ENCODE assay signal across 12 cellular contexts in the genomic region with DNA sequence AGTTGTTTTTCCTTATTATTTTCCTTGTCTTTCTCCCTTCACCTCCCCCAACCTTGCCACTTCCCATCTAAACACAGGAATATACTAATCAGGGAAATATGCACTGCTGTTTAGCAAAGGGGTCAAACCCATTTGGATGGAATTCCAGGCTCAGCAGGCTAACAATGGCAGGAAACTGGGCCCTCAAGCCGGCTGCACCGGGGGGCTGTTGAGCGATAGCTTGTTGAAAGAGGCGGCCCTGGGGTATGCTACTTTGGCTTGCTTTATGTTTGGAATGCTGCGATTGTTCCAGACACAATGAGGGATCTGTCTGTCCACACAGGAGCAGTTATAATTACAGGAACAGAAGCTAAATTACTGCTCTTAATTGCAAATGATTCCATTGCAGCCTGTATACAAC.
DNase-seq lines count a peak whose midpoint lies in the region; ATAC-seq, FAIRE-seq and TF ChIP-seq lines count a peak whose summit lies in the region.
"Had no signal": no experiment of that assay in that cellular context is flagged by ENCODE, and none has a peak within 500 bp of the region (broad histone marks: within the 10 kb centered on the region; RNA-seq: fewer than 3 reads in every experiment).

No MANE protein-coding gene starts in this region.

- H3K27ac ChIP-seq in liver (ENCODE audit: low read depth in 1 of 2, low read length in 2 of 2) (peak overlapping the region in 1 of 2 donors; percentile 37), HepG2 (ENCODE audit: extremely low read length, insufficient read depth, low read length) (no peak overlapping the region)

- H3K9ac ChIP-seq in liver (ENCODE audit: low read depth in 1 of 2, low read length in 2 of 2), result no peak overlapping the region
- H3K9ac ChIP-seq in HepG2 (ENCODE audit: insufficient read depth, low read depth, low read length), result no peak overlapping the region

- H3K36me3 ChIP-seq in liver (ENCODE audit: control insufficient read depth in 4 of 4, insufficient read depth in 3 of 4, low read depth in 1 of 4, low read length in 3 of 4), result no peaks in the 10 kb centered on the region
- no peaks in the 10 kb centered on the region for H3K36me3 ChIP-seq in HepG2 (replicated peaks in 1 of 2; ENCODE audit: control insufficient read depth in 1 of 2, insufficient read depth in 2 of 2, low read length in 2 of 2)

- DNase-seq in HepG2 (ENCODE audit: low spot score) (no peak), cerebellar cortex (ENCODE audit: low spot score) (peak; percentile 30), iPS-NIHi7 (ENCODE audit: extremely low spot score) (peak; percentile 77), GM12891 (ENCODE audit: insufficient read length, low spot score) (no peak), mucosa of gallbladder (ENCODE audit: low spot score) (no peak), nephron progenitor cell (no peak)
- DNase-seq: effector CD8-positive, alpha-beta T cell; natural killer cell had no signal

- H3K9me3 ChIP-seq in liver (ENCODE audit: control insufficient read depth in 4 of 4, low read length in 3 of 4), result no peaks in the 10 kb centered on the region
- H3K9me3 ChIP-seq in HepG2 (ENCODE audit: low read length), result no peaks in the 10 kb centered on the region

- no peak overlapping the region for H3K4me2 ChIP-seq in HepG2 (ENCODE audit: low read depth, low read length)

- TF ChIP-seq RAD21 in liver (IDR thresholded peaks at IDR 0.05) (peak in 1 of 2 donors; percentile 9), HepG2 (CRISPR knock-in tag; IDR thresholded peaks at IDR 0.05) (no peak)

- no peaks in the 10 kb centered on the region for H4K20me1 ChIP-seq in HepG2 (ENCODE audit: insufficient read depth, low read length)

- TF ChIP-seq CTCF in liver (IDR thresholded peaks at IDR 0.05; ENCODE audit: low read depth, low read length, missing input control) (no peak), HepG2 (CRISPR knock-in tag; IDR thresholded peaks at IDR 0.05) (no peak), nephron progenitor cell (IDR thresholded peaks at IDR 0.05) (no peak)

- H3K79me2 ChIP-seq in HepG2 (ENCODE audit: insufficient read depth, low read length), result no peaks in the 10 kb centered on the region

- H3K9me3 Mint-ChIP-seq in nephron progenitor cell, result peaks cover 30% of the 10 kb centered on the region
- H3K9me3 Mint-ChIP-seq: natural killer cell had no signal

- no peak overlapping the region for H3K27ac Mint-ChIP-seq in nephron progenitor cell
- H3K27ac Mint-ChIP-seq: B cell, natural killer cell had no signal

- CTCF ChIA-PET in HepG2 (lab: Yijun Ruan, JAX; ENCODE audit: low intra/inter-chr PET ratio, low total read pairs), result no interaction called here

- no peak overlapping the region for H2AFZ ChIP-seq in HepG2 (ENCODE audit: low read length)

- H3K27me3 ChIP-seq in liver (ENCODE audit: control insufficient read depth in 4 of 4, insufficient read depth in 4 of 4, low read length in 3 of 4), result no peaks in the 10 kb centered on the region
- peaks cover 0 to 15% of the 10 kb centered on the region in 2 experiments; a peak in 1 of 5 replicates for H3K27me3 ChIP-seq in HepG2 (ENCODE audit: control insufficient read depth in 1 of 2, insufficient read depth in 2 of 2, low read length in 2 of 2)

- peaks cover 9% of the 10 kb centered on the region for H3K27me3 Mint-ChIP-seq in nephron progenitor cell (ENCODE audit: low read depth, poor library complexity)

- no peaks in the 10 kb centered on the region for H3K36me3 Mint-ChIP-seq in nephron progenitor cell (ENCODE audit: low read depth)
- H3K36me3 Mint-ChIP-seq: natural killer cell had no signal

- H3K4me3 Mint-ChIP-seq in nephron progenitor cell, result no peak overlapping the region
- H3K4me3 Mint-ChIP-seq: B cell, natural killer cell had no signal

- 78% methylated on average over 5 of the region's 5 CpGs for WGBS in liver
- 45% methylated on average over 5 of the region's 5 CpGs for WGBS in HepG2 (ENCODE audit: low lambda C conversion rate)

- no peak for TF ChIP-seq POLR2A in HepG2 (IDR thresholded peaks at IDR 0.05; ENCODE audit: insufficient read depth in 1 of 2, low read depth in 2 of 2, low read length in 2 of 2)
- no peak for TF ChIP-seq POLR2A in GM12891 (IDR thresholded peaks at IDR 0.05; ENCODE audit: low read depth, low read length)

- peaks cover 31% of the 10 kb centered on the region for H3K4me1 Mint-ChIP-seq in nephron progenitor cell
- H3K4me1 Mint-ChIP-seq: B cell, natural killer cell had no signal

- H3K4me1 ChIP-seq in liver (ENCODE audit: control insufficient read depth in 4 of 4, insufficient read depth in 4 of 4, low read length in 3 of 4), result peaks cover 0 to 4% (median 3%) of the 10 kb centered on the region in 4 donors
- H3K4me1 ChIP-seq in HepG2 (ENCODE audit: insufficient read depth, low read length), result no peaks in the 10 kb centered on the region

- in situ Hi-C loops in HepG2 (cut with HindIII; ENCODE audit: extremely low pct_ligation_motif_present, low pct_unique_long_range_greater_than_20kb), result loop anchor here (10.0 to 25.0 kb wide), 2 partner anchors 585 to 962 kb away; no protein-coding TSS in a partner anchor

- ATAC-seq in HepG2 (no peak), GM21529 (IDR thresholded peaks at IDR 0.05; ENCODE audit: unreplicated experiment) (no peak)
- ATAC-seq: natural killer cell had no signal

- H3K4me3 ChIP-seq in liver (ENCODE audit: low read depth in 1 of 3, low read length in 3 of 3) (no peak overlapping the region), HepG2 (replicated peaks in 1 of 3; ENCODE audit: insufficient read depth in 1 of 3, low read depth in 2 of 3, low read length in 3 of 3) (no peak overlapping the region)

- intact Hi-C loops in HepG2 (cut with micrococcal nuclease; ENCODE audit: unreplicated experiment), result loop anchor here (10.0 kb wide), 1 partner anchor 855 kb away; no protein-coding TSS in a partner anchor

- BruUV-seq in HepG2 (replicated peaks; lab: Mats Ljungman, UMichigan), result no TSS peak

- TF ChIP-seq EP300 in HepG2 (IDR thresholded peaks at IDR 0.05; ENCODE audit: low read depth in 2 of 2, low read length in 2 of 2) (no peak), HepG2 (CRISPR knock-in tag; IDR thresholded peaks at IDR 0.05; ENCODE audit: borderline replicate concordance) (no peak)

- POLR2A ChIA-PET in HepG2 (lab: Yijun Ruan, JAX), result no interaction called here

- FAIRE-seq in HepG2 (lab: Jason Lieb, UNC), result no peak
- FAIRE-seq in GM12891 (lab: Jason Lieb, UNC), result no peak
- FAIRE-seq: GM18507 had no signal

TF ChIP-seq in liver, 16 proteins besides CTCF, POLR2A, EP300 and RAD21:
- TF ChIP-seq NR2F2 (IDR thresholded peaks at IDR 0.05), result peak; percentile 84
- no peak for TF ChIP-seq RXRA (IDR thresholded peaks at IDR 0.05)

TF ChIP-seq in GM12891, 5 proteins besides CTCF, POLR2A, EP300 and RAD21:
- no peak for TF ChIP-seq TAF1 (IDR thresholded peaks at IDR 0.05; ENCODE audit: low read depth, low read length)
- TF ChIP-seq SPI1 (IDR thresholded peaks at IDR 0.05; ENCODE audit: low read depth, low read length), result no peak
- no peak for TF ChIP-seq POU2F2 (IDR thresholded peaks at IDR 0.05; ENCODE audit: low read depth, low read length)
- no peak for TF ChIP-seq POLR2AphosphoS5 (IDR thresholded peaks at IDR 0.05; ENCODE audit: low read depth, low read length)
- no peak for TF ChIP-seq PAX5 (IDR thresholded peaks at IDR 0.05; ENCODE audit: insufficient read depth, low read length, severe bottlenecking)

Comparison
In these comparisons a context has a peak if more than half of its experiments do, and no peak if none do; other contexts are left out.
1. DNase-seq: peak in cerebellar cortex (single experiment) and iPS-NIHi7 (single experiment); none in HepG2 (single experiment), GM12891 (single experiment), mucosa of gallbladder (single experiment) and nephron progenitor cell (single experiment).